15 cellular contexts compared by ENCODE assay signal in genomic region chr3:90007786-90008499, GRCh38.
DNase-seq lines count a peak whose midpoint lies in the region; ATAC-seq, FAIRE-seq and TF ChIP-seq lines count a peak whose summit lies in the region.
"Had no signal": no experiment of that assay in that cellular context is flagged by ENCODE, and none has a peak within 500 bp of the region (broad histone marks: within the 10 kb centered on the region; RNA-seq: fewer than 3 reads in every experiment).

No MANE protein-coding gene starts in this region.

- H3K4me3 ChIP-seq in right atrium auricular region: no peak overlapping the region
- H3K4me3 ChIP-seq in left ventricle myocardium inferior: no peak overlapping the region
- no peak overlapping the region for H3K4me3 ChIP-seq in SK-N-SH (ENCODE audit: low read depth in 2 of 2, low read length in 1 of 2)
- H3K4me3 ChIP-seq: A549, upper lobe of left lung had no signal

- no peaks in the 10 kb centered on the region for H3K27me3 ChIP-seq in right atrium auricular region
- no peaks in the 10 kb centered on the region for H3K27me3 ChIP-seq in left ventricle myocardium inferior (ENCODE audit: low read depth)
- H3K27me3 ChIP-seq in SK-N-SH (ENCODE audit: insufficient read depth): no peaks in the 10 kb centered on the region
- H3K27me3 ChIP-seq: upper lobe of left lung had no signal

- CTCF ChIA-PET in activated naive CD4-positive, alpha-beta T cell treated with anti-CD3 and anti-CD28 coated beads, Interleukin-2, amount 10 ng/mL, durations not matched to agents 7 days and 5 days (lab: Charles Lee): no interaction called here
- CTCF ChIA-PET in SK-N-SH (lab: Yijun Ruan, JAX): interaction anchor here (1.4 kb wide), 1 partner anchor 10 kb away, joined by 3 read pairs; no protein-coding TSS in a partner anchor

- H3K9ac ChIP-seq in SK-N-SH: no peak overlapping the region

- H3F3A ChIP-seq in SK-N-SH (replicated peaks; ENCODE audit: insufficient read depth): no peaks in the 10 kb centered on the region

- H3K4me3 Mint-ChIP-seq in activated naive CD4-positive, alpha-beta T cell treated with anti-CD3 and anti-CD28 coated beads, Interleukin-2, amount 10 ng/mL, durations not matched to agents 7 days and 5 days: no peak overlapping the region
- H3K4me3 Mint-ChIP-seq: activated T-cell treated with anti-CD3 and anti-CD28 coated beads, Interleukin-2, amount 50 U/mL, for 4 hours; IgD-negative memory B cell; neural crest cell had no signal

- TF ChIP-seq CTCF in right atrium auricular region (IDR thresholded peaks at IDR 0.05): no peak
- TF ChIP-seq CTCF in left ventricle myocardium inferior (IDR thresholded peaks at IDR 0.05; ENCODE audit: borderline replicate concordance): no peak
- TF ChIP-seq CTCF in SK-N-SH (IDR thresholded peaks at IDR 0.05): no peak

- intact Hi-C loops in Right ventricle myocardium inferior (cut with DNase I) (no loop called here), left ventricle myocardium inferior (cut with micrococcal nuclease) (no loop called here)

- H3K4me1 ChIP-seq in right atrium auricular region (peaks cover 0 to 4% of the 10 kb centered on the region in 2 donors), left ventricle myocardium inferior (peaks cover 17% of the 10 kb centered on the region), SK-N-SH (ENCODE audit: control insufficient read depth in 1 of 2, insufficient read depth in 2 of 2, low read depth in 1 of 2, low read length in 1 of 2) (no peaks in the 10 kb centered on the region)
- H3K4me1 ChIP-seq: A549 had no signal

- no peaks in the 10 kb centered on the region for H3K9me3 ChIP-seq in right atrium auricular region
- no peaks in the 10 kb centered on the region for H3K9me3 ChIP-seq in left ventricle myocardium inferior (replicated peaks)
- H3K9me3 ChIP-seq in SK-N-SH: no peaks in the 10 kb centered on the region
- H3K9me3 ChIP-seq: A549, upper lobe of left lung had no signal

- no peaks in the 10 kb centered on the region for H4K20me1 ChIP-seq in SK-N-SH (ENCODE audit: insufficient read depth)

- peaks cover 7% of the 10 kb centered on the region for H3K9me3 Mint-ChIP-seq in activated naive CD4-positive, alpha-beta T cell treated with anti-CD3 and anti-CD28 coated beads, Interleukin-2, amount 10 ng/mL, durations not matched to agents 7 days and 5 days

- peak; percentile 74 for ATAC-seq in Right ventricle myocardium inferior
- ATAC-seq: A549; activated T-cell treated with anti-CD3 and anti-CD28 coated beads, Interleukin-2, amount 50 U/mL, for 4 hours had no signal

- H2AFZ ChIP-seq in SK-N-SH (ENCODE audit: low read depth): no peak overlapping the region

- no peaks in the 10 kb centered on the region for H3K79me2 ChIP-seq in SK-N-SH (ENCODE audit: insufficient read depth)

- FAIRE-seq in urothelium cell line (lab: Jason Lieb, UNC): peak; percentile 17
- FAIRE-seq: A549, astrocyte had no signal

- WGBS in SK-N-SH (ENCODE audit: low lambda C conversion rate): 5% methylated on average over 3 of the region's 3 CpGs

- H3K36me3 ChIP-seq in right atrium auricular region: no peaks in the 10 kb centered on the region
- H3K36me3 ChIP-seq in left ventricle myocardium inferior: no peaks in the 10 kb centered on the region
- no peaks in the 10 kb centered on the region for H3K36me3 ChIP-seq in SK-N-SH (replicated peaks in 1 of 2; ENCODE audit: control insufficient read depth in 1 of 2, insufficient read depth in 2 of 2, low read length in 1 of 2)
- H3K36me3 ChIP-seq: upper lobe of left lung had no signal

- peak overlapping the region in 1 of 2 donors; percentile 35 for H3K27ac ChIP-seq in right atrium auricular region
- H3K27ac ChIP-seq in left ventricle myocardium inferior (replicated peaks): peak overlapping the region; percentile 41
- no peak overlapping the region for H3K27ac ChIP-seq in SK-N-SH (ENCODE audit: low read depth in 2 of 2, low read length in 1 of 2)
- H3K27ac ChIP-seq: A549, upper lobe of left lung had no signal

- H3K27ac Mint-ChIP-seq in activated naive CD4-positive, alpha-beta T cell treated with anti-CD3 and anti-CD28 coated beads, Interleukin-2, amount 10 ng/mL, durations not matched to agents 7 days and 5 days: no peak overlapping the region
- H3K27ac Mint-ChIP-seq: IgD-negative memory B cell had no signal

- H3K4me2 ChIP-seq in SK-N-SH: no peak overlapping the region
- H3K4me2 ChIP-seq: A549 had no signal

- H3K27me3 Mint-ChIP-seq in activated naive CD4-positive, alpha-beta T cell treated with anti-CD3 and anti-CD28 coated beads, Interleukin-2, amount 10 ng/mL, durations not matched to agents 7 days and 5 days: no peaks in the 10 kb centered on the region
- H3K27me3 Mint-ChIP-seq: IgD-negative memory B cell had no signal

- no peaks in the 10 kb centered on the region for H3K36me3 Mint-ChIP-seq in activated naive CD4-positive, alpha-beta T cell treated with anti-CD3 and anti-CD28 coated beads, Interleukin-2, amount 10 ng/mL, durations not matched to agents 7 days and 5 days

- no peak for TF ChIP-seq EP300 in SK-N-SH (IDR thresholded peaks at IDR 0.05; ENCODE audit: borderline replicate concordance in 1 of 2, low read depth in 1 of 2, low read length in 1 of 2)

- POLR2A ChIA-PET in SK-N-SH (lab: Yijun Ruan, JAX): no interaction called here

- H3K9me2 ChIP-seq in SK-N-SH: no peaks in the 10 kb centered on the region

- DNase-seq in Right ventricle myocardium inferior (ENCODE audit: missing footprints): no peak
- no peak for DNase-seq in right atrium auricular region (ENCODE audit: low spot score)
- DNase-seq in amniotic epithelial cell (ENCODE audit: low read depth): peak; percentile 50
- DNase-seq in left ventricle myocardium inferior: peak; percentile 17
- no peak for DNase-seq in urothelium cell line (ENCODE audit: low spot score)
- DNase-seq in activated naive CD4-positive, alpha-beta T cell treated with anti-CD3 and anti-CD28 coated beads, Interleukin-2, amount 10 ng/mL, durations not matched to agents 7 days and 5 days: no peak
- DNase-seq in SK-N-SH: no peak
- DNase-seq in epidermal melanocyte (ENCODE audit: insufficient read length, low spot score): no peak
- DNase-seq: activated T-cell treated with anti-CD3 and anti-CD28 coated beads, Interleukin-2, amount 50 U/mL, for 4 hours; NCI-H2081 treated with DMSO at 0.1 percent for 48 hours; upper lobe of left lung had no signal

- TF ChIP-seq RAD21 in SK-N-SH (IDR thresholded peaks at IDR 0.05; ENCODE audit: low read length): no peak

- H3K4me1 Mint-ChIP-seq in activated naive CD4-positive, alpha-beta T cell treated with anti-CD3 and anti-CD28 coated beads, Interleukin-2, amount 10 ng/mL, durations not matched to agents 7 days and 5 days: no peaks in the 10 kb centered on the region
- H3K4me1 Mint-ChIP-seq: IgD-negative memory B cell had no signal

TF ChIP-seq in SK-N-SH, 30 proteins besides CTCF, POLR2A, EP300 and RAD21 (continues in another document):
- TF ChIP-seq SMC3 (IDR thresholded peaks at IDR 0.05; ENCODE audit: low read depth, low read length) (no peak), FOSL2 (IDR thresholded peaks at IDR 0.05; ENCODE audit: borderline replicate concordance, low read depth) (no peak), CHD2 (IDR thresholded peaks at IDR 0.05; ENCODE audit: low read length, partially characterized antibody) (no peak), GATA2 (CRISPR knock-in tag; IDR thresholded peaks at IDR 0.05) (no peak), IRF3 (IDR thresholded peaks at IDR 0.05; ENCODE audit: low read depth, low read length) (no peak), REST (IDR thresholded peaks at IDR 0.05; ENCODE audit: low read depth, low read length) (no peak), FOXJ3 (CRISPR knock-in tag; IDR thresholded peaks at IDR 0.05) (no peak), USF1 (IDR thresholded peaks at IDR 0.05; ENCODE audit: borderline replicate concordance, low read depth) (no peak), MEF2A (IDR thresholded peaks at IDR 0.05; ENCODE audit: borderline replicate concordance, low read depth) (no peak), NRF1 (IDR thresholded peaks at IDR 0.05; ENCODE audit: low read depth, low read length) (no peak)

Comparison
In these comparisons a context has a peak if more than half of its experiments do, and no peak if none do; other contexts are left out.
1. DNase-seq: peak in amniotic epithelial cell (single experiment) and left ventricle myocardium inferior (single experiment); none in Right ventricle myocardium inferior (single experiment), right atrium auricular region (single experiment), urothelium cell line (single experiment), activated naive CD4-positive, alpha-beta T cell treated with anti-CD3 and anti-CD28 coated beads, Interleukin-2, amount 10 ng/mL, durations not matched to agents 7 days and 5 days (single experiment), SK-N-SH (single experiment) and epidermal melanocyte (single experiment).